18 cellular contexts compared by ENCODE assay signal in genomic region chr6:98931710-98932109, GRCh38.
"Had no signal": no experiment of that assay in that cellular context is flagged by ENCODE, and none has a peak within 500 bp of the region (broad histone marks: within the 10 kb centered on the region; RNA-seq: fewer than 3 reads in every experiment).

No MANE protein-coding gene starts in this region.

- H3K36me3 ChIP-seq: prostate gland had no signal

- H3K27ac ChIP-seq: gastroesophageal sphincter, prostate gland, tibial artery had no signal

- H3K9me3 Mint-ChIP-seq: activated CD4-positive, alpha-beta memory T cell treated with anti-CD3 and anti-CD28 coated beads for 36 hours; activated T-helper 1 cell treated with anti-CD3 and anti-CD28 coated beads, Interleukin-12 subunit alpha, Interleukin-12 subunit beta, Interleukin-2, Interleukin-4 antibody, amounts not matched to agents 30 ng/mL and 10 ng/mL and 1 ng/mL, durations not matched to agents 14 hours and 24 hours and 36 hours; dendritic cell treated with granulocyte-macrophage colony-stimulating factor and Interleukin-4, amounts not matched to agents 40 ng/mL and 50 ng/mL, for 4 days; immature natural killer cell had no signal

- H3K4me1 ChIP-seq: prostate gland had no signal

- H3K27ac Mint-ChIP-seq: activated CD4-positive, alpha-beta memory T cell treated with anti-CD3 and anti-CD28 coated beads for 36 hours; activated naive CD8-positive, alpha-beta T cell; activated T-helper 1 cell treated with anti-CD3 and anti-CD28 coated beads, Interleukin-12 subunit alpha, Interleukin-12 subunit beta, Interleukin-2, Interleukin-4 antibody, amounts not matched to agents 30 ng/mL and 10 ng/mL and 1 ng/mL, durations not matched to agents 14 hours and 24 hours and 36 hours had no signal

- H3K27me3 ChIP-seq: gastroesophageal sphincter, tibial artery had no signal

- H3K4me3 Mint-ChIP-seq: activated CD4-positive, alpha-beta memory T cell treated with anti-CD3 and anti-CD28 coated beads for 36 hours; activated T-helper 1 cell treated with anti-CD3 and anti-CD28 coated beads, Interleukin-12 subunit alpha, Interleukin-12 subunit beta, Interleukin-2, Interleukin-4 antibody, amounts not matched to agents 30 ng/mL and 10 ng/mL and 1 ng/mL, durations not matched to agents 14 hours and 24 hours and 36 hours; dendritic cell treated with granulocyte-macrophage colony-stimulating factor and Interleukin-4, amounts not matched to agents 40 ng/mL and 50 ng/mL, for 4 days; neural crest cell had no signal

- H3K27me3 Mint-ChIP-seq: activated CD4-positive, alpha-beta memory T cell treated with anti-CD3 and anti-CD28 coated beads for 36 hours; activated naive CD8-positive, alpha-beta T cell; dendritic cell treated with granulocyte-macrophage colony-stimulating factor and Interleukin-4, amounts not matched to agents 40 ng/mL and 50 ng/mL, for 4 days had no signal

- DNase-seq: activated CD4-positive, alpha-beta memory T cell treated with anti-CD3 and anti-CD28 coated beads for 36 hours; activated CD4-positive, alpha-beta T cell treated with anti-CD3 and anti-CD28 coated beads for 4 hours; activated gamma-delta T cell treated with Interleukin-2 at 50 U/mL for 16 hours; activated T-cell treated with anti-CD3 and anti-CD28 coated beads for 4 hours; effector CD8-positive, alpha-beta T cell; immature natural killer cell; left ventricle myocardium superior; right cardiac atrium; stimulated activated CD4-positive, alpha-beta T cell treated with anti-CD3 and anti-CD28 coated beads, Interleukin-2, amount 100 ng/mL, for 24 hours; stimulated activated naive CD4-positive, alpha-beta T cell treated with Interleukin-2 at 50 U/mL for 16 hours; tibial artery had no signal

- H3K36me3 Mint-ChIP-seq: WTC11 had no signal

- H3K4me3 ChIP-seq: gastroesophageal sphincter, prostate gland, tibial artery had no signal

- H3K9me3 ChIP-seq: gastroesophageal sphincter, prostate gland, tibial artery had no signal
